In the genomic region with DNA sequence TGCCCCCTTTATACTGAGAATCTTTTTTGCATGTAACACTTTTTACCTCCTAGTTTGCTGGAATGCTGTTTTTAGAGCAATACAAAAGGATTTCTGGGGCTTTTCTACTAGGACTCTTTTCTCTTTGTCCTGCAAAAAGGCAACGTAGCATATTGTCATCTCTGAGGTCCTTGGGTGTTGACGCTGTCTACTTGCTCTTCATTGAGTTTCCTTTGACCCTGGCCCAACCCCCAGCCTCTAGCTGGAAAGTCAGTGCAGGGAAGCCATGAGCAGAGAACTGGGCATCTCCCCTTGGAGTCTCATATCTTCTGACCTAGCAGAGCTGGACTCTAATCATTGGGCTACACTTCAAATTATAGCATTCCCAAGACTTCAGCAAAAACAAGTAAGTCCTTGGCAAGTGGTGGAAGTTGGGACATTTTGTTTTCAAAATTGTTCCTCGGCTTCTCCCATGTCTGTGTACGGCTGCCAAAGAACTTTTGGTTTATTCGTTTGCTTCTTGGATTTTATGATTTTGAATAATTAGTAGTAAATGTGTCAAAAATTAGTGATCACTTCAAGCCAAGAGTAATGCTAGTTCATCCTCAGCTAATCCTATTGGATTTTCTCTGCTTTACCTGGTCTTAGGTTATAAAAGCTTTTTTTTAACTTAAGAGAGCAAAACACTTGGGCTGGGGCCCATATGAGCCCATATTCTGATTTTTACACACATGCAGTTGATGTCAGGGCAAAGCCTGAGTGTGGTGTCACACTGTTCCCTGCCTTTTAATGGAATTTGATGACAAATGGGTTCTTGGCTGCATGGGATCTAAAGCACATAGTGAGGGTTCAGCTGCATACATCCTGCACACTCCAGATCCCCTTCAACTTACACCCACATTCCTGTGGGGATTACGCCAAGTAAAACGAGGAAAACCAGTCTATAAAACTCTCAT, we compare ENCODE assay signal across 20 cellular contexts.
"Had no signal": no experiment of that assay in that cellular context is flagged by ENCODE, and none has a peak within 500 bp of the region (broad histone marks: within the 10 kb centered on the region; RNA-seq: fewer than 3 reads in every experiment).

No MANE protein-coding gene starts in this region.

- H3K27ac Mint-ChIP-seq: activated B cell treated with CpG ODN at 0.5 μM for 24 hours; activated CD8-positive, alpha-beta T cell treated with anti-CD3 and anti-CD28 coated beads for 36 hours; activated naive CD4-positive, alpha-beta T cell treated with anti-CD3 and anti-CD28 coated beads, Interleukin-2, amount 50 U/mL, for 24 hours; brain; memory B cell; naive thymus-derived CD4-positive, alpha-beta T cell had no signal

- ATAC-seq: activated CD8-positive, alpha-beta T cell treated with anti-CD3 and anti-CD28 coated beads for 36 hours; activated T-cell treated with anti-CD3 and anti-CD28 coated beads, Interleukin-2, amount 50 U/mL, for 4 hours; mucosa of descending colon; naive thymus-derived CD4-positive, alpha-beta T cell; upper lobe of right lung had no signal

- DNase-seq: activated B cell treated with CpG ODN at 0.5 μM for 24 hours; activated CD4-positive, alpha-beta T cell treated with anti-CD3 and anti-CD28 coated beads for 48 hours; activated CD8-positive, alpha-beta T cell treated with anti-CD3 and anti-CD28 coated beads for 36 hours; activated effector memory CD4-positive, alpha-beta T cell treated with Interleukin-2 at 50 U/mL for 16 hours; activated T-cell treated with anti-CD3 and anti-CD28 coated beads, Interleukin-2, amount 50 U/mL, for 4 hours; amniotic stem cell; effector CD8-positive, alpha-beta T cell; esophagus squamous epithelium; left cardiac atrium; mucosa of descending colon; naive thymus-derived CD4-positive, alpha-beta T cell; retina; small intestine; stimulated activated CD4-positive, alpha-beta T cell treated with anti-CD3 and anti-CD28 coated beads, Interleukin-4, amount 100 ng/mL, for 24 hours; stimulated activated naive CD4-positive, alpha-beta T cell treated with Interleukin-2 at 50 U/mL for 16 hours; upper lobe of right lung had no signal

- H3K27me3 ChIP-seq: esophagus squamous epithelium, upper lobe of right lung had no signal

- H3K36me3 ChIP-seq: esophagus squamous epithelium, upper lobe of right lung had no signal

- H3K36me3 Mint-ChIP-seq: activated naive CD4-positive, alpha-beta T cell treated with anti-CD3 and anti-CD28 coated beads, Interleukin-2, amount 50 U/mL, for 24 hours; memory B cell; naive thymus-derived CD4-positive, alpha-beta T cell had no signal

- H3K9me3 ChIP-seq: esophagus squamous epithelium, mucosa of descending colon, upper lobe of right lung had no signal

- H3K27me3 Mint-ChIP-seq: brain had no signal

- H3K27ac ChIP-seq: upper lobe of right lung had no signal

- H3K4me3 ChIP-seq: esophagus squamous epithelium, mucosa of descending colon, upper lobe of right lung had no signal

- H3K9me3 Mint-ChIP-seq: activated B cell treated with CpG ODN at 0.5 μM for 24 hours; activated CD8-positive, alpha-beta T cell treated with anti-CD3 and anti-CD28 coated beads for 36 hours; activated naive CD4-positive, alpha-beta T cell treated with anti-CD3 and anti-CD28 coated beads, Interleukin-2, amount 50 U/mL, for 24 hours; activated T-cell treated with anti-CD3 and anti-CD28 coated beads, Interleukin-2, amount 50 U/mL, for 4 hours; brain; central memory CD8-positive, alpha-beta T cell; memory B cell; naive thymus-derived CD4-positive, alpha-beta T cell had no signal

- H3K4me1 Mint-ChIP-seq: activated naive CD4-positive, alpha-beta T cell treated with anti-CD3 and anti-CD28 coated beads, Interleukin-2, amount 50 U/mL, for 24 hours; central memory CD8-positive, alpha-beta T cell had no signal

- H3K4me1 ChIP-seq: upper lobe of right lung had no signal

- H3K4me3 Mint-ChIP-seq: activated B cell treated with CpG ODN at 0.5 μM for 24 hours; activated CD8-positive, alpha-beta T cell treated with anti-CD3 and anti-CD28 coated beads for 36 hours; activated naive CD4-positive, alpha-beta T cell treated with anti-CD3 and anti-CD28 coated beads, Interleukin-2, amount 50 U/mL, for 24 hours; activated T-cell treated with anti-CD3 and anti-CD28 coated beads, Interleukin-2, amount 50 U/mL, for 4 hours; brain; central memory CD8-positive, alpha-beta T cell; memory B cell; naive thymus-derived CD4-positive, alpha-beta T cell had no signal
